2 cellular contexts compared by ENCODE assay signal in the genomic region with DNA sequence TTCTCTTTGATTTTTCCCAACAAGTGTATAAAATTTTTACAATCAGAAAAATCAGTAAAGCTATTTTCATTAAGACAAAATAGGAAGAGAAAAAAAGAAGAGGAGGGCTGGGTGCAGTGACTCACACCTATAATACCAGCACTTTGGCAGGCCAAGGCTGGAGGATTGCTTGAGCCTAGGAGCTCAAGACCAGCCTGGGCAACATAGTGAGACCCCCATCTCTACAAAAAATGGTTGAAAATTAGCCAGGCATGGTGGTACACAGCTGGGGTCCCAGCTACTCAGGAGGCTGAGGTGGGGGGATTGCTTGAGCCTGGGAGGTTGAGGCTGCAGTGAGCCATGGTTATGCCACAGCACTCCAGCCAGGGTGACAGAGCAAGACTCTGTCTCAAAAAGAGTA.
TF ChIP-seq lines count a peak whose summit lies in the region.

No MANE protein-coding gene starts in this region.

TF ChIP-seq in WTC11, 78 proteins besides CTCF, POLR2A, EP300 and RAD21:
- TF ChIP-seq, protein P1, sequence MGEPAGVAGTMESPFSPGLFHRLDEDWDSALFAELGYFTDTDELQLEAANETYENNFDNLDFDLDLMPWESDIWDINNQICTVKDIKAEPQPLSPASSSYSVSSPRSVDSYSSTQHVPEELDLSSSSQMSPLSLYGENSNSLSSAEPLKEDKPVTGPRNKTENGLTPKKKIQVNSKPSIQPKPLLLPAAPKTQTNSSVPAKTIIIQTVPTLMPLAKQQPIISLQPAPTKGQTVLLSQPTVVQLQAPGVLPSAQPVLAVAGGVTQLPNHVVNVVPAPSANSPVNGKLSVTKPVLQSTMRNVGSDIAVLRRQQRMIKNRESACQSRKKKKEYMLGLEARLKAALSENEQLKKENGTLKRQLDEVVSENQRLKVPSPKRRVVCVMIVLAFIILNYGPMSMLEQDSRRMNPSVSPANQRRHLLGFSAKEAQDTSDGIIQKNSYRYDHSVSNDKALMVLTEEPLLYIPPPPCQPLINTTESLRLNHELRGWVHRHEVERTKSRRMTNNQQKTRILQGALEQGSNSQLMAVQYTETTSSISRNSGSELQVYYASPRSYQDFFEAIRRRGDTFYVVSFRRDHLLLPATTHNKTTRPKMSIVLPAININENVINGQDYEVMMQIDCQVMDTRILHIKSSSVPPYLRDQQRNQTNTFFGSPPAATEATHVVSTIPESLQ (CRISPR knock-in tag; IDR thresholded peaks at IDR 0.05): no peak
- peak; percentile 92 for TF ChIP-seq ZNF121 (CRISPR knock-in tag; IDR thresholded peaks at IDR 0.05)

TF ChIP-seq in H1, 55 proteins besides CTCF, POLR2A, EP300 and RAD21 (continued from another document):
- TF ChIP-seq GABPA (IDR thresholded peaks at IDR 0.05; ENCODE audit: borderline replicate concordance, insufficient read depth, low read length) (no peak), EZH2 (IDR thresholded peaks at IDR 0.05; ENCODE audit: low read depth, low read length, severe bottlenecking) (no peak), CHD1 (IDR thresholded peaks at IDR 0.05; ENCODE audit: low read depth, low read length) (no peak), KDM5A (IDR thresholded peaks at IDR 0.05; ENCODE audit: low read length) (no peak), CREB1 (IDR thresholded peaks at IDR 0.05) (no peak), HDAC2 (IDR thresholded peaks at IDR 0.05; ENCODE audit: borderline replicate concordance in 1 of 2, low read depth in 2 of 2, low read length in 2 of 2) (no peak)
TF ChIP-seq in H1: peak in this region for 0.
